ENCODE assay signal across 2 cellular contexts in the genomic region with DNA sequence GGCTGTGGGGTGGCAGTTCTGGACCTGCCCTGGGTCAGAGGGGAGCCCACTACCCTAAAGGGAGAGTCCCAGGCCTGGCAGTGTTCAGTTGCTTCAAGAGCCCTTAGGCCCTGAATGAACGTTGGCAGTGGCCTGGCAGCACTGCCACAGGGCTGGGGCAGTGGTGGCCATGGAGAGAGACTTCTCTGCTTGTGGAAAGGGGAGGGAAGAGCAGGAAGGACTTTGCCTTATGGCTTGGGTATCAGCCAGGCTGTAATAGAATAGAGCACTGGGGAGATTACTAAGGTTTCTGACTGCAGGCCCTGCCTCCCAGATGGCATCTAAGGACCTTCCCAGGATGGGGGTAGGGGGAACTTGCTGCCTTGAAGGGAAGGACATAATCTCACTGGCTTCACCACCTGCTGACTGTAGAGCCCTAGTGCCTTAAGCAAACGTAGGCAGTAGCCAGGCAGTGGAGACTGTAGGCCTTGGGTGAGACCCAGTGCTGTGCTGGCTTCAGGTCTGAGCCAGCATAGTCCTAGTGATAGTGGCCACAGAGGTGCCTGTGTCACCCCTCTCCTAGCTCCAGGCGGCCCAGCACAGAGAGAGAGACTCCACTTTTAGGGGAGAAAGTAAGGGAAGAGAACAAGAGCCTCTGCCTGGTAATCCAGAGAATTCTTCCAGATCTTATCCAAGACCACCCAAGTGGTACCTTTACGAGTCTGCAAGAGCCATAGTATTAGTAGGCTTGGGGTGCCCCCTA.
TF ChIP-seq lines count a peak whose summit lies in the region.

No MANE protein-coding gene starts in this region.

TF ChIP-seq in WTC11, 78 proteins besides CTCF, POLR2A, EP300 and RAD21:
- TF ChIP-seq SMAD4 (CRISPR knock-in tag; IDR thresholded peaks at IDR 0.05), result no peak
- no peak for TF ChIP-seq ZNF423 (CRISPR knock-in tag; IDR thresholded peaks at IDR 0.05)
- TF ChIP-seq, protein P1, sequence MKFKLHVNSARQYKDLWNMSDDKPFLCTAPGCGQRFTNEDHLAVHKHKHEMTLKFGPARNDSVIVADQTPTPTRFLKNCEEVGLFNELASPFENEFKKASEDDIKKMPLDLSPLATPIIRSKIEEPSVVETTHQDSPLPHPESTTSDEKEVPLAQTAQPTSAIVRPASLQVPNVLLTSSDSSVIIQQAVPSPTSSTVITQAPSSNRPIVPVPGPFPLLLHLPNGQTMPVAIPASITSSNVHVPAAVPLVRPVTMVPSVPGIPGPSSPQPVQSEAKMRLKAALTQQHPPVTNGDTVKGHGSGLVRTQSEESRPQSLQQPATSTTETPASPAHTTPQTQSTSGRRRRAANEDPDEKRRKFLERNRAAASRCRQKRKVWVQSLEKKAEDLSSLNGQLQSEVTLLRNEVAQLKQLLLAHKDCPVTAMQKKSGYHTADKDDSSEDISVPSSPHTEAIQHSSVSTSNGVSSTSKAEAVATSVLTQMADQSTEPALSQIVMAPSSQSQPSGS (CRISPR knock-in tag; IDR thresholded peaks at IDR 0.05; ENCODE audit: borderline replicate concordance, low read depth), result no peak
- no peak for TF ChIP-seq NR1H2 (CRISPR knock-in tag; IDR thresholded peaks at IDR 0.05)
- TF ChIP-seq, protein P2, sequence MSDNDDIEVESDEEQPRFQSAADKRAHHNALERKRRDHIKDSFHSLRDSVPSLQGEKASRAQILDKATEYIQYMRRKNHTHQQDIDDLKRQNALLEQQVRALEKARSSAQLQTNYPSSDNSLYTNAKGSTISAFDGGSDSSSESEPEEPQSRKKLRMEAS (CRISPR knock-in tag; IDR thresholded peaks at IDR 0.05), result no peak
- no peak for TF ChIP-seq GRHL2 (CRISPR knock-in tag; IDR thresholded peaks at IDR 0.05; ENCODE audit: insufficient replicate concordance, severe bottlenecking)
- TF ChIP-seq HMGA2 (CRISPR knock-in tag; IDR thresholded peaks at IDR 0.05), result no peak

TF ChIP-seq in HepG2, 621 proteins besides CTCF, POLR2A, EP300 and RAD21:
- TF ChIP-seq PHF20 (CRISPR knock-in tag; IDR thresholded peaks at IDR 0.05) (0 out of 2 replicates have a peak, but pooled peaks have one; percentile 15), ZMYM2 (CRISPR knock-in tag; IDR thresholded peaks at IDR 0.05) (no peak), SP5 (CRISPR knock-in tag; IDR thresholded peaks at IDR 0.05; ENCODE audit: borderline replicate concordance, low read depth) (0 out of 2 replicates have a peak, but pooled peaks have one; percentile 51), HNRNPL (IDR thresholded peaks at IDR 0.05; ENCODE audit: low read depth, low read length) (peak; percentile 75), FLYWCH1 (CRISPR knock-in tag; IDR thresholded peaks at IDR 0.05) (no peak), HNF4A (CRISPR knock-in tag; IDR thresholded peaks at IDR 0.05) (peak; percentile 46), STAG1 (CRISPR knock-in tag; IDR thresholded peaks at IDR 0.05) (peak; percentile 46), HNF4G (IDR thresholded peaks at IDR 0.05; ENCODE audit: borderline replicate concordance, low read depth, low read length) (0 out of 2 replicates have a peak, but pooled peaks have one; percentile 12), HNF4G (CRISPR knock-in tag; IDR thresholded peaks at IDR 0.05; ENCODE audit: borderline replicate concordance, low read depth) (no peak), ZFY (CRISPR knock-in tag; IDR thresholded peaks at IDR 0.05) (0 out of 2 replicates have a peak, but pooled peaks have one; percentile 21), ZFX (CRISPR knock-in tag; IDR thresholded peaks at IDR 0.05; ENCODE audit: low read depth) (peak; percentile 24; the same call in 1 of the 2 replicates), RAD51 (IDR thresholded peaks at IDR 0.05; ENCODE audit: borderline replicate concordance) (no peak)
- TF ChIP-seq, protein P3, sequence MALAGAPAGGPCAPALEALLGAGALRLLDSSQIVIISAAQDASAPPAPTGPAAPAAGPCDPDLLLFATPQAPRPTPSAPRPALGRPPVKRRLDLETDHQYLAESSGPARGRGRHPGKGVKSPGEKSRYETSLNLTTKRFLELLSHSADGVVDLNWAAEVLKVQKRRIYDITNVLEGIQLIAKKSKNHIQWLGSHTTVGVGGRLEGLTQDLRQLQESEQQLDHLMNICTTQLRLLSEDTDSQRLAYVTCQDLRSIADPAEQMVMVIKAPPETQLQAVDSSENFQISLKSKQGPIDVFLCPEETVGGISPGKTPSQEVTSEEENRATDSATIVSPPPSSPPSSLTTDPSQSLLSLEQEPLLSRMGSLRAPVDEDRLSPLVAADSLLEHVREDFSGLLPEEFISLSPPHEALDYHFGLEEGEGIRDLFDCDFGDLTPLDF (CRISPR knock-in tag; IDR thresholded peaks at IDR 0.05), result no peak
- TF ChIP-seq, protein P4, sequence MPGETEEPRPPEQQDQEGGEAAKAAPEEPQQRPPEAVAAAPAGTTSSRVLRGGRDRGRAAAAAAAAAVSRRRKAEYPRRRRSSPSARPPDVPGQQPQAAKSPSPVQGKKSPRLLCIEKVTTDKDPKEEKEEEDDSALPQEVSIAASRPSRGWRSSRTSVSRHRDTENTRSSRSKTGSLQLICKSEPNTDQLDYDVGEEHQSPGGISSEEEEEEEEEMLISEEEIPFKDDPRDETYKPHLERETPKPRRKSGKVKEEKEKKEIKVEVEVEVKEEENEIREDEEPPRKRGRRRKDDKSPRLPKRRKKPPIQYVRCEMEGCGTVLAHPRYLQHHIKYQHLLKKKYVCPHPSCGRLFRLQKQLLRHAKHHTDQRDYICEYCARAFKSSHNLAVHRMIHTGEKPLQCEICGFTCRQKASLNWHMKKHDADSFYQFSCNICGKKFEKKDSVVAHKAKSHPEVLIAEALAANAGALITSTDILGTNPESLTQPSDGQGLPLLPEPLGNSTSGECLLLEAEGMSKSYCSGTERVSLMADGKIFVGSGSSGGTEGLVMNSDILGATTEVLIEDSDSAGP (CRISPR knock-in tag; IDR thresholded peaks at IDR 0.05; ENCODE audit: borderline replicate concordance), result 0 out of 2 replicates have a peak, but pooled peaks have one; percentile 18
- TF ChIP-seq, protein P5, sequence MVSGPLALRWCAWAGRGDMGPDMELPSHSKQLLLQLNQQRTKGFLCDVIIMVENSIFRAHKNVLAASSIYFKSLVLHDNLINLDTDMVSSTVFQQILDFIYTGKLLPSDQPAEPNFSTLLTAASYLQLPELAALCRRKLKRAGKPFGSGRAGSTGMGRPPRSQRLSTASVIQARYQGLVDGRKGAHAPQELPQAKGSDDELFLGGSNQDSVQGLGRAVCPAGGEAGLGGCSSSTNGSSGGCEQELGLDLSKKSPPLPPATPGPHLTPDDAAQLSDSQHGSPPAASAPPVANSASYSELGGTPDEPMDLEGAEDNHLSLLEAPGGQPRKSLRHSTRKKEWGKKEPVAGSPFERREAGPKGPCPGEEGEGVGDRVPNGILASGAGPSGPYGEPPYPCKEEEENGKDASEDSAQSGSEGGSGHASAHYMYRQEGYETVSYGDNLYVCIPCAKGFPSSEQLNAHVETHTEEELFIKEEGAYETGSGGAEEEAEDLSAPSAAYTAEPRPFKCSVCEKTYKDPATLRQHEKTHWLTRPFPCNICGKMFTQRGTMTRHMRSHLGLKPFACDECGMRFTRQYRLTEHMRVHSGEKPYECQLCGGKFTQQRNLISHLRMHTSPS (CRISPR knock-in tag; IDR thresholded peaks at IDR 0.05; ENCODE audit: low read depth), result peak; percentile 61; the same call in 1 of the 2 replicates
- TF ChIP-seq, protein P6, sequence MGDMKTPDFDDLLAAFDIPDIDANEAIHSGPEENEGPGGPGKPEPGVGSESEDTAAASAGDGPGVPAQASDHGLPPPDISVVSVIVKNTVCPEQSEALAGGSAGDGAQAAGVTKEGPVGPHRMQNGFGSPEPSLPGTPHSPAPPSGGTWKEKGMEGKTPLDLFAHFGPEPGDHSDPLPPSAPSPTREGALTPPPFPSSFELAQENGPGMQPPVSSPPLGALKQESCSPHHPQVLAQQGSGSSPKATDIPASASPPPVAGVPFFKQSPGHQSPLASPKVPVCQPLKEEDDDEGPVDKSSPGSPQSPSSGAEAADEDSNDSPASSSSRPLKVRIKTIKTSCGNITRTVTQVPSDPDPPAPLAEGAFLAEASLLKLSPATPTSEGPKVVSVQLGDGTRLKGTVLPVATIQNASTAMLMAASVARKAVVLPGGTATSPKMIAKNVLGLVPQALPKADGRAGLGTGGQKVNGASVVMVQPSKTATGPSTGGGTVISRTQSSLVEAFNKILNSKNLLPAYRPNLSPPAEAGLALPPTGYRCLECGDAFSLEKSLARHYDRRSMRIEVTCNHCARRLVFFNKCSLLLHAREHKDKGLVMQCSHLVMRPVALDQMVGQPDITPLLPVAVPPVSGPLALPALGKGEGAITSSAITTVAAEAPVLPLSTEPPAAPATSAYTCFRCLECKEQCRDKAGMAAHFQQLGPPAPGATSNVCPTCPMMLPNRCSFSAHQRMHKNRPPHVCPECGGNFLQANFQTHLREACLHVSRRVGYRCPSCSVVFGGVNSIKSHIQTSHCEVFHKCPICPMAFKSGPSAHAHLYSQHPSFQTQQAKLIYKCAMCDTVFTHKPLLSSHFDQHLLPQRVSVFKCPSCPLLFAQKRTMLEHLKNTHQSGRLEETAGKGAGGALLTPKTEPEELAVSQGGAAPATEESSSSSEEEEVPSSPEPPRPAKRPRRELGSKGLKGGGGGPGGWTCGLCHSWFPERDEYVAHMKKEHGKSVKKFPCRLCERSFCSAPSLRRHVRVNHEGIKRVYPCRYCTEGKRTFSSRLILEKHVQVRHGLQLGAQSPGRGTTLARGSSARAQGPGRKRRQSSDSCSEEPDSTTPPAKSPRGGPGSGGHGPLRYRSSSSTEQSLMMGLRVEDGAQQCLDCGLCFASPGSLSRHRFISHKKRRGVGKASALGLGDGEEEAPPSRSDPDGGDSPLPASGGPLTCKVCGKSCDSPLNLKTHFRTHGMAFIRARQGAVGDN (CRISPR knock-in tag; IDR thresholded peaks at IDR 0.05), result peak; percentile 41; the same call in 1 of the 2 replicates
- TF ChIP-seq, protein P7, sequence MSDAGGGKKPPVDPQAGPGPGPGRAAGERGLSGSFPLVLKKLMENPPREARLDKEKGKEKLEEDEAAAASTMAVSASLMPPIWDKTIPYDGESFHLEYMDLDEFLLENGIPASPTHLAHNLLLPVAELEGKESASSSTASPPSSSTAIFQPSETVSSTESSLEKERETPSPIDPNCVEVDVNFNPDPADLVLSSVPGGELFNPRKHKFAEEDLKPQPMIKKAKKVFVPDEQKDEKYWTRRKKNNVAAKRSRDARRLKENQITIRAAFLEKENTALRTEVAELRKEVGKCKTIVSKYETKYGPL (CRISPR knock-in tag; IDR thresholded peaks at IDR 0.05), result no peak
